In the genomic region with DNA sequence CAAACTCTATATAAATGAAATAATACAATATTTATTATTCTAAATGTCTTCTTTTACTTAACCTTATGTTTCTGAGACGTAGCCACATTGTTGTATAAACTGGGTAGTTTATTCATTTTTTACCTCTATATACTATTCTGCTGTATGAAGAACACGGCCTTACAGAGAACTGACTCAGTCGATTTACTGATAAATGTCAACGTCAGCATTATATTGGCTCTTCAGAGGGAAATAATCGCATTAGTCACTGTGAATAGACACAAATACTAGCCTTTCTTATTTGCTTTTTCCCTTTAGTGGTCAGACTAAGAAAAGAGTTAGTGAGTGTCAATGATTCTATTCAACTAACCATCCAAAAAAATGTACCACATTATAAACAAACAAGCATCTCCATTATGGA, we compare ENCODE assay signal across 34 cellular contexts.
"Had no signal": no experiment of that assay in that cellular context is flagged by ENCODE, and none has a peak within 500 bp of the region (broad histone marks: within the 10 kb centered on the region; RNA-seq: fewer than 3 reads in every experiment).

No MANE protein-coding gene starts in this region.

- H3K9me3 ChIP-seq: adrenal gland, breast epithelium, esophagus muscularis mucosa, gastroesophageal sphincter had no signal

- H3K27me3 ChIP-seq: adrenal gland, breast epithelium, cardiac muscle cell, esophagus muscularis mucosa, foreskin keratinocyte, gastroesophageal sphincter had no signal

- H3K27ac ChIP-seq: adrenal gland, breast epithelium, cardiac muscle cell, coronary artery, dorsolateral prefrontal cortex, esophagus muscularis mucosa, foreskin keratinocyte, gastroesophageal sphincter, WERI-Rb-1 had no signal

- ATAC-seq: activated CD4-positive, alpha-beta T cell treated with anti-CD3 and anti-CD28 coated beads for 36 hours; activated CD8-positive, alpha-beta memory T cell treated with anti-CD3 and anti-CD28 coated beads, Interleukin-2, amount 10 ng/mL, durations not matched to agents 7 days and 5 days; activated CD8-positive, alpha-beta T cell treated with anti-CD3 and anti-CD28 coated beads, Interleukin-2, amount 10 ng/mL, durations not matched to agents 7 days and 5 days; activated naive CD8-positive, alpha-beta T cell treated with anti-CD3 and anti-CD28 coated beads, Interleukin-2, amount 50 U/mL, for 24 hours; foreskin keratinocyte; gastroesophageal sphincter; T-helper 17 cell had no signal

- H3K4me1 ChIP-seq: adrenal gland, breast epithelium, esophagus muscularis mucosa, foreskin keratinocyte, gastroesophageal sphincter had no signal

- H3K36me3 ChIP-seq: adrenal gland, breast epithelium, cardiac muscle cell, esophagus muscularis mucosa, gastroesophageal sphincter, WERI-Rb-1 had no signal

- DNase-seq: activated B cell treated with CpG ODN at 0.5 μM for 24 hours; activated CD4-positive, alpha-beta memory T cell treated with anti-CD3 and anti-CD28 coated beads for 36 hours; activated CD4-positive, alpha-beta T cell treated with anti-CD3 and anti-CD28 coated beads for 36 hours; activated CD4-positive, alpha-beta T cell treated with anti-CD3 and anti-CD28 coated beads, Interleukin-2, amount 10 ng/mL, durations not matched to agents 24 days and 14 days; activated CD4-positive, CD25-positive, alpha-beta regulatory T cell treated with anti-CD3 and anti-CD28 coated beads, Interleukin-2, amount 50 U/mL, for 72 hours; activated CD8-positive, alpha-beta memory T cell treated with anti-CD3 and anti-CD28 coated beads, Interleukin-2, amount 10 ng/mL, durations not matched to agents 7 days and 5 days; activated CD8-positive, alpha-beta memory T cell treated with anti-CD3 and anti-CD28 coated beads, Interleukin-2, amount 50 U/mL, for 4 hours; activated CD8-positive, alpha-beta T cell treated with anti-CD3 and anti-CD28 coated beads, Interleukin-2, amount 10 ng/mL, durations not matched to agents 7 days and 5 days; activated effector memory CD4-positive, alpha-beta T cell treated with anti-CD3 and anti-CD28 coated beads, Interleukin-2, amount 50 U/mL, for 16 hours; activated naive CD4-positive, alpha-beta T cell treated with anti-CD3 and anti-CD28 coated beads for 36 hours; activated naive CD8-positive, alpha-beta T cell treated with anti-CD3 and anti-CD28 coated beads for 36 hours; activated naive CD8-positive, alpha-beta T cell treated with anti-CD3 and anti-CD28 coated beads, Interleukin-2, amount 50 U/mL, for 24 hours; activated T-cell treated with anti-CD3 and anti-CD28 coated beads, Interleukin-2, amount 50 U/mL, for 1 hour; activated T-cell treated with anti-CD3 and anti-CD28 coated beads, Interleukin-2, amount 50 U/mL, for 48 hours; adrenal gland; amygdala; aorta; central memory CD4-positive, alpha-beta T cell; cerebellar nuclear complex; dorsolateral prefrontal cortex; effector memory CD4-positive, alpha-beta T cell; endodermal cell; erythroblast; foreskin keratinocyte; head of caudate nucleus; hippocampal formation; T-helper 17 cell; T1000 had no signal

- H3K4me3 ChIP-seq: adrenal gland, breast epithelium, cardiac muscle cell, coronary artery, dorsolateral prefrontal cortex, esophagus muscularis mucosa, gastroesophageal sphincter had no signal
